In genomic region chr22:38085501-38085900, GRCh38 we compare ENCODE assay signal across 1 cellular context.
TF ChIP-seq lines count a peak whose summit lies in the region.

No MANE protein-coding gene starts in this region.

TF ChIP-seq in IMR-90, 13 proteins besides CTCF, POLR2A, EP300 and RAD21:
- TF ChIP-seq SMC3 (IDR thresholded peaks at IDR 0.05; ENCODE audit: low read depth, low read length), result no peak
- TF ChIP-seq RFX5 (IDR thresholded peaks at IDR 0.05; ENCODE audit: low read depth, low read length), result no peak
- no peak for TF ChIP-seq MAFK (IDR thresholded peaks at IDR 0.05; ENCODE audit: low read depth, low read length)
- no peak for TF ChIP-seq MAZ (IDR thresholded peaks at IDR 0.05; ENCODE audit: borderline replicate concordance, low read depth, low read length)
- no peak for TF ChIP-seq CEBPB (IDR thresholded peaks at IDR 0.05; ENCODE audit: low read depth, low read length)
- TF ChIP-seq USF2 (IDR thresholded peaks at IDR 0.05; ENCODE audit: low read depth, low read length), result no peak
- TF ChIP-seq ELK1 (IDR thresholded peaks at IDR 0.05; ENCODE audit: borderline replicate concordance, low read depth, low read length), result no peak
- no peak for TF ChIP-seq BHLHE40 (IDR thresholded peaks at IDR 0.05; ENCODE audit: low read depth, low read length)
- no peak for TF ChIP-seq MXI1 (IDR thresholded peaks at IDR 0.05; ENCODE audit: borderline replicate concordance, low read depth, low read length)
- no peak for TF ChIP-seq NFE2L2 (IDR thresholded peaks at IDR 0.05; ENCODE audit: low read depth, low read length)
- TF ChIP-seq RCOR1 (IDR thresholded peaks at IDR 0.05; ENCODE audit: insufficient replicate concordance, low read length), result no peak
- no peak for TF ChIP-seq FOS (IDR thresholded peaks at IDR 0.05; ENCODE audit: low read depth, low read length)
- no peak for TF ChIP-seq CHD1 (IDR thresholded peaks at IDR 0.05; ENCODE audit: low read depth, low read length)
